31 cellular contexts compared by ENCODE assay signal in the genomic region with DNA sequence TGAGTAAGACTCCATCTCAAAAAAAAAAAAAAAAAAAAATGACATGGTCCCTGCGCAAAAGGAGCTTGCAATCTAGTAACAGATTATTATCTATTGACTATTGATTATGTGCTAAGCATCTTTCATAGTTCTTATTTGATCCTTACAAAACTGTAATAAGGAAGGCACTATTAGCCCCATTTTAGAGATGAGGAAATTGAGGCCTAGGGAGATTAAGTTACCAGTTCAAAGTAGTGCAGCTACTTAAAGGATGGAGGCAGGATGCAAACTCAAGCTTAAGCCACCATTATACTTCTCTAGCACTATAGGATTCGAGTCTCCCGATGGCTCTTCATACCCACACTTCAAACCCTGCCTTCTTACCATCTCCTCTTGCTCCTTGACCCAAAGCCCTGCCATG.
"Had no signal": no experiment of that assay in that cellular context is flagged by ENCODE, and none has a peak within 500 bp of the region (broad histone marks: within the 10 kb centered on the region; RNA-seq: fewer than 3 reads in every experiment).

No MANE protein-coding gene starts in this region.

- DNase-seq: activated CD4-positive, alpha-beta memory T cell treated with anti-CD3 and anti-CD28 coated beads for 36 hours; activated CD4-positive, alpha-beta T cell treated with anti-CD3 and anti-CD28 coated beads, Interleukin-2, amount 10 ng/mL, durations not matched to agents 24 days and 14 days; activated CD4-positive, CD25-positive, alpha-beta regulatory T cell treated with anti-CD3 and anti-CD28 coated beads, Interleukin-2, amount 50 U/mL, for 72 hours; activated CD8-positive, alpha-beta memory T cell treated with anti-CD3 and anti-CD28 coated beads, Interleukin-2, amount 50 U/mL, for 4 hours; activated gamma-delta T cell; activated naive CD4-positive, alpha-beta T cell treated with anti-CD3 and anti-CD28 coated beads, Interleukin-2, amount 10 ng/mL, durations not matched to agents 7 days and 5 days; activated T-cell treated with anti-CD3 and anti-CD28 coated beads, Interleukin-2, amount 50 U/mL, for 24 hours; amniotic stem cell; brain microvascular endothelial cell; esophagus squamous epithelium; foreskin melanocyte; heart right ventricle; left lung; lower lobe of right lung; mucosa of descending colon; nephron progenitor cell; ovary; retina; sigmoid colon; small intestine; stimulated activated CD4-positive, alpha-beta T cell treated with anti-CD3 and anti-CD28 coated beads, Interleukin-15, amount 100 ng/mL, for 24 hours; stimulated activated CD4-positive, alpha-beta T cell treated with anti-CD3 and anti-CD28 coated beads, Interleukin-2, amount 100 ng/mL, for 24 hours; stimulated activated naive CD4-positive, alpha-beta T cell; T-helper 17 cell; T1000; WERI-Rb-1 had no signal

- H3K9me3 Mint-ChIP-seq: activated T-cell treated with anti-CD3 and anti-CD28 coated beads, Interleukin-2, amount 50 U/mL, for 24 hours had no signal

- H3K27me3 Mint-ChIP-seq: activated CD4-positive, alpha-beta memory T cell treated with anti-CD3 and anti-CD28 coated beads for 36 hours; activated CD4-positive, alpha-beta T cell treated with anti-CD3 and anti-CD28 coated beads, Interleukin-2, amount 10 ng/mL, durations not matched to agents 24 days and 14 days; activated naive CD4-positive, alpha-beta T cell treated with anti-CD3 and anti-CD28 coated beads, Interleukin-2, amount 10 ng/mL, durations not matched to agents 7 days and 5 days; activated T-cell treated with anti-CD3 and anti-CD28 coated beads, Interleukin-2, amount 50 U/mL, for 24 hours; T-helper 17 cell had no signal

- H3K9me3 ChIP-seq: ovary, prostate gland, suprapubic skin had no signal

- H3K4me1 ChIP-seq: esophagus squamous epithelium, lower lobe of right lung, prostate gland, sigmoid colon, suprapubic skin had no signal

- H3K27ac Mint-ChIP-seq: activated CD4-positive, alpha-beta memory T cell treated with anti-CD3 and anti-CD28 coated beads for 36 hours; activated CD4-positive, alpha-beta T cell treated with anti-CD3 and anti-CD28 coated beads, Interleukin-2, amount 10 ng/mL, durations not matched to agents 24 days and 14 days; activated naive CD4-positive, alpha-beta T cell treated with anti-CD3 and anti-CD28 coated beads, Interleukin-2, amount 10 ng/mL, durations not matched to agents 7 days and 5 days; activated T-cell treated with anti-CD3 and anti-CD28 coated beads, Interleukin-2, amount 50 U/mL, for 24 hours; dendritic cell treated with granulocyte-macrophage colony-stimulating factor and Interleukin-4, amounts not matched to agents 40 ng/mL and 50 ng/mL, for 4 days; nephron progenitor cell; T-helper 17 cell had no signal

- H3K4me3 Mint-ChIP-seq: activated CD4-positive, alpha-beta memory T cell treated with anti-CD3 and anti-CD28 coated beads for 36 hours; activated CD4-positive, alpha-beta T cell treated with anti-CD3 and anti-CD28 coated beads, Interleukin-2, amount 10 ng/mL, durations not matched to agents 24 days and 14 days; activated naive CD4-positive, alpha-beta T cell treated with anti-CD3 and anti-CD28 coated beads, Interleukin-2, amount 10 ng/mL, durations not matched to agents 7 days and 5 days; activated T-cell treated with anti-CD3 and anti-CD28 coated beads, Interleukin-2, amount 50 U/mL, for 24 hours; dendritic cell treated with granulocyte-macrophage colony-stimulating factor and Interleukin-4, amounts not matched to agents 40 ng/mL and 50 ng/mL, for 4 days; nephron progenitor cell; T-helper 17 cell had no signal

- H3K36me3 ChIP-seq: brain microvascular endothelial cell, esophagus squamous epithelium, heart right ventricle, lower lobe of right lung, ovary, prostate gland, sigmoid colon, suprapubic skin, tibial nerve, WERI-Rb-1 had no signal

- H3K4me3 ChIP-seq: esophagus squamous epithelium, heart right ventricle, left lung, lower lobe of right lung, mucosa of descending colon, ovary, prostate gland, sigmoid colon, suprapubic skin, tibial nerve had no signal

- H3K27me3 ChIP-seq: brain microvascular endothelial cell, heart right ventricle, left lung, ovary, sigmoid colon, suprapubic skin, tibial nerve had no signal

- H3K27ac ChIP-seq: brain microvascular endothelial cell, epithelial cell of prostate, esophagus squamous epithelium, lower lobe of right lung, ovary, prostate gland, sigmoid colon, suprapubic skin, tibial nerve, WERI-Rb-1 had no signal

- ATAC-seq: heart right ventricle had no signal
